Comparison of ENCODE assay signal across 12 cellular contexts in the genomic region with DNA sequence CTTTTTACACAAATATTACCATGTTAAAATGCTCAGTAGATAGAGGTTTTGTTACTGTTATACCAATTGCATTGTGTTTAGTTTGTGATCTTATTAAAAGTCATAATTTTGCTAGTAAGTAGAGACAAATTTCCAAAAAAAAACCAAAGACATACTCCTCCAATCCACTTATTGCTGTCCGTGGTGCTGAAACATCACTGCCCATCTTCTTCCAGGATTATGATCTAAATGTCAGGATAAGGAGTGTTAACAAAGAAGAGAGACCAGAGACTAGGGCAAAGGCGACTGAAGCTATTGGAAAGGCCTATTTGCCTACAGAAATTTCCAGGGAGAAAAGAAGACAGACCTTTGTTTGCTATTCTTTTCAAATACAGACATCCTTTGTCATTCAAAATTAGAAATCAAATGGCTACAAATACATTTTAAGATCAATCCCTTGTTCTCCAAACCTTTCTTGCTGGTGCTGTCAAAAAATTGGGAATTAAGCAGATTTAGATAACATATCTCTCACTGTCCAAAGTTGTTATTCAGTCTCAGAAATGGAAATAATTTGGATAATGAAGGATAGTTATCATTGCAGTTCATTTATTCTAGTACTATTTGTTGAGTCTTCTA.
DNase-seq lines count a peak whose midpoint lies in the region; ATAC-seq, FAIRE-seq and TF ChIP-seq lines count a peak whose summit lies in the region.
"Had no signal": no experiment of that assay in that cellular context is flagged by ENCODE, and none has a peak within 500 bp of the region (broad histone marks: within the 10 kb centered on the region; RNA-seq: fewer than 3 reads in every experiment).

No MANE protein-coding gene starts in this region.

- no peak for ATAC-seq in DND-41 (ENCODE audit: insufficient read depth, low read depth)
- ATAC-seq: upper lobe of right lung had no signal

- no peaks in the 10 kb centered on the region for H3K36me3 Mint-ChIP-seq in astrocyte (ENCODE audit: low read depth, unreplicated experiment)

- DNase-seq in DND-41 (peak; percentile 50), Kasumi-1 (lab: John Stamatoyannopoulos, UW) (peak; percentile 25 to 46), astrocyte (ENCODE audit: low read depth) (peak; percentile 46), keratinocyte (ENCODE audit: low read depth, low spot score) (no peak), superior temporal gyrus (ENCODE audit: extremely low spot score) (no peak), putamen (ENCODE audit: low spot score) (no peak), NCI-H524 (lab: John Stamatoyannopoulos, UW) (no peak)
- DNase-seq in stimulated activated CD4-positive, alpha-beta T cell treated with anti-CD3 and anti-CD28 coated beads, Interleukin-4, amount 100 ng/mL, for 4 hours: no peak
- DNase-seq: anterior cingulate cortex, DMS153, NCI-H2081 treated with DMSO at 0.1 percent for 48 hours, upper lobe of right lung had no signal

- H4K20me1 ChIP-seq in DND-41 (ENCODE audit: insufficient read depth, low read length) (no peaks in the 10 kb centered on the region), astrocyte (ENCODE audit: insufficient read depth, low read length) (peaks cover 71% of the 10 kb centered on the region), keratinocyte (ENCODE audit: control insufficient read depth, extremely low read depth, insufficient read depth, low read length) (no peaks in the 10 kb centered on the region)

- H3K27me3 Mint-ChIP-seq in astrocyte (ENCODE audit: low read depth, unreplicated experiment): peaks cover 5% of the 10 kb centered on the region

- H3K4me3 ChIP-seq in DND-41 (ENCODE audit: low read depth in 1 of 2, low read length in 2 of 2): no peak overlapping the region
- H3K4me3 ChIP-seq in astrocyte (ENCODE audit: insufficient read depth, low read depth, low read length): no peak overlapping the region
- H3K4me3 ChIP-seq in keratinocyte (ENCODE audit: control insufficient read depth in 2 of 3, extremely low read depth in 1 of 3, insufficient read depth in 2 of 3, low read depth in 1 of 3, low read length in 3 of 3): no peak overlapping the region
- H3K4me3 ChIP-seq: upper lobe of right lung had no signal

- H2AFZ ChIP-seq in DND-41 (ENCODE audit: low read depth, low read length) (no peak overlapping the region), astrocyte (ENCODE audit: low read depth, low read length) (no peak overlapping the region), keratinocyte (ENCODE audit: control insufficient read depth, low read length) (no peak overlapping the region)

- dilution Hi-C loops in keratinocyte (cut with MboI; ENCODE audit: extremely low pct_ligation_motif_present, low sequenced_read_pairs): no loop called here

- FAIRE-seq in astrocyte (lab: Jason Lieb, UNC) (peak; percentile 76), keratinocyte (lab: Jason Lieb, UNC) (peak; percentile 83)

- no peaks in the 10 kb centered on the region for H3K9me1 ChIP-seq in keratinocyte (ENCODE audit: control insufficient read depth, extremely low read depth, insufficient read depth, low read length)

- H3K4me1 Mint-ChIP-seq in astrocyte (ENCODE audit: low read depth, unreplicated experiment): no peaks in the 10 kb centered on the region

- H3K79me2 ChIP-seq in DND-41 (ENCODE audit: insufficient read depth, low read length): no peaks in the 10 kb centered on the region
- peaks cover 69% of the 10 kb centered on the region for H3K79me2 ChIP-seq in astrocyte (ENCODE audit: insufficient read depth, low read length)
- no peaks in the 10 kb centered on the region for H3K79me2 ChIP-seq in keratinocyte (ENCODE audit: control insufficient read depth, insufficient read depth, low read length)

- H3K4me3 Mint-ChIP-seq in astrocyte (ENCODE audit: unreplicated experiment): no peak overlapping the region

- H3K27me3 ChIP-seq in DND-41 (ENCODE audit: insufficient read depth, low read length, poor library complexity) (no peaks in the 10 kb centered on the region), astrocyte (ENCODE audit: insufficient read depth, low read length) (no peaks in the 10 kb centered on the region), keratinocyte (ENCODE audit: control insufficient read depth, extremely low read depth, insufficient read depth, low read length) (no peaks in the 10 kb centered on the region)
- H3K27me3 ChIP-seq: upper lobe of right lung had no signal

- H3K9ac ChIP-seq in DND-41 (ENCODE audit: low read depth, low read length) (no peak overlapping the region), astrocyte (ENCODE audit: low read length) (no peak overlapping the region), keratinocyte (ENCODE audit: control insufficient read depth, extremely low read depth, insufficient read depth, low read length) (no peak overlapping the region)

- TF ChIP-seq CTCF in DND-41 (IDR thresholded peaks at IDR 0.05; ENCODE audit: borderline replicate concordance, extremely low read depth, low read length, poor library complexity, severe bottlenecking): no peak
- no peak for TF ChIP-seq CTCF in astrocyte (IDR thresholded peaks at IDR 0.05; ENCODE audit: insufficient read depth, low read depth, low read length)
- no peak for TF ChIP-seq CTCF in keratinocyte (optimal IDR thresholded peaks at IDR 0.05 in 1 of 3, IDR thresholded peaks at IDR 0.05 in 1 of 3, conservative IDR thresholded peaks at IDR 0.05 in 1 of 3; ENCODE audit: extremely low read depth in 1 of 3, insufficient read depth in 2 of 3, low read length in 3 of 3)

- H3K9me3 ChIP-seq in DND-41 (ENCODE audit: insufficient read depth, low read length, severe bottlenecking) (no peaks in the 10 kb centered on the region), astrocyte (ENCODE audit: insufficient read depth, low read depth, low read length) (no peaks in the 10 kb centered on the region), keratinocyte (ENCODE audit: control insufficient read depth, low read depth, low read length) (no peaks in the 10 kb centered on the region)
- H3K9me3 ChIP-seq: upper lobe of right lung had no signal

- H3K4me2 ChIP-seq in DND-41 (ENCODE audit: insufficient read depth, low read length) (no peak overlapping the region), astrocyte (ENCODE audit: low read length) (no peak overlapping the region), keratinocyte (ENCODE audit: control insufficient read depth, extremely low read depth, insufficient read depth, low read depth, low read length) (no peak overlapping the region)

- H3K27ac ChIP-seq in DND-41 (ENCODE audit: low read length) (no peak overlapping the region), astrocyte (ENCODE audit: low read depth, low read length) (no peak overlapping the region), keratinocyte (ENCODE audit: control insufficient read depth, insufficient read depth, low read length) (no peak overlapping the region)
- H3K27ac ChIP-seq: upper lobe of right lung had no signal

- no peaks in the 10 kb centered on the region for H3K4me1 ChIP-seq in DND-41 (ENCODE audit: insufficient read depth, low read length)
- no peaks in the 10 kb centered on the region for H3K4me1 ChIP-seq in astrocyte (ENCODE audit: insufficient read depth, low read length)
- no peaks in the 10 kb centered on the region for H3K4me1 ChIP-seq in keratinocyte (ENCODE audit: control insufficient read depth, extremely low read depth, insufficient read depth, low read length)
- H3K4me1 ChIP-seq: upper lobe of right lung had no signal

- H3K36me3 ChIP-seq in DND-41 (ENCODE audit: insufficient read depth, low read length) (no peaks in the 10 kb centered on the region), astrocyte (ENCODE audit: insufficient read depth, low read length) (no peaks in the 10 kb centered on the region), keratinocyte (ENCODE audit: control insufficient read depth in 2 of 2, extremely low read depth in 1 of 2, insufficient read depth in 2 of 2, low read length in 2 of 2) (no peaks in the 10 kb centered on the region)
- H3K36me3 ChIP-seq: upper lobe of right lung had no signal

- no peaks in the 10 kb centered on the region for H3K9me3 Mint-ChIP-seq in astrocyte (ENCODE audit: unreplicated experiment)

- H3K27ac Mint-ChIP-seq in astrocyte (ENCODE audit: unreplicated experiment): no peak overlapping the region

Comparison
In these comparisons a context has a peak if more than half of its experiments do, and no peak if none do; other contexts are left out.
1. DNase-seq: peak in DND-41 (single experiment), Kasumi-1 (2 of 2) and astrocyte (single experiment); none in keratinocyte (single experiment), superior temporal gyrus (single experiment), stimulated activated CD4-positive, alpha-beta T cell treated with anti-CD3 and anti-CD28 coated beads, Interleukin-4, amount 100 ng/mL, for 4 hours (0 of 2), putamen (single experiment) and NCI-H524 (0 of 2).